ENCODE assay signal across 8 cellular contexts in genomic region chr2:164840930-164841718, GRCh38. TPM values are rescaled to one million over a fixed set of nuclear protein-coding genes. Genes with fewer than 3 reads are reported as not detected.
DNase-seq lines count a peak whose midpoint lies in the region; ATAC-seq and TF ChIP-seq lines count a peak whose summit lies in the region.

No MANE protein-coding gene starts in this region.

- peak overlapping the region; percentile 72 for H3K9ac ChIP-seq in OCI-LY3 (ENCODE audit: low read length)

- TF ChIP-seq CTCF in OCI-LY3 (IDR thresholded peaks at IDR 0.05; ENCODE audit: low read depth, low read length) (peak; percentile 46), astrocyte of the spinal cord (IDR thresholded peaks at IDR 0.05; ENCODE audit: low read depth, low read length) (peak; percentile 14), hepatocyte (IDR thresholded peaks at IDR 0.05; ENCODE audit: poor library complexity) (peak; percentile 30)

- H3K4me3 ChIP-seq in OCI-LY3 (ENCODE audit: low read length): peak overlapping the region; percentile 95
- peak overlapping the region; percentile 71 for H3K4me3 ChIP-seq in astrocyte of the spinal cord (ENCODE audit: low read depth, low read length)
- peak overlapping the region; percentile 89 for H3K4me3 ChIP-seq in hepatocyte

- H3K9me3 ChIP-seq in OCI-LY3 (ENCODE audit: insufficient read depth, low read length): no peaks in the 10 kb centered on the region
- no peaks in the 10 kb centered on the region for H3K9me3 ChIP-seq in hepatocyte (ENCODE audit: low read depth)

- H3K36me3 ChIP-seq in OCI-LY3 (replicated peaks; ENCODE audit: low read depth, low read length) (no peaks in the 10 kb centered on the region), hepatocyte (replicated peaks; ENCODE audit: insufficient read depth, low read depth) (no peaks in the 10 kb centered on the region)

- peak overlapping the region; percentile 19 for H3K27ac ChIP-seq in OCI-LY3 (ENCODE audit: low read length)
- peak overlapping the region; percentile 99 for H3K27ac ChIP-seq in hepatocyte

- H2AFZ ChIP-seq in OCI-LY3 (ENCODE audit: low read depth, low read length) (peak overlapping the region; percentile 62; the same call in 1 of the 2 replicates), hepatocyte (peak overlapping the region; percentile 87)

- H4K20me1 ChIP-seq in OCI-LY3 (ENCODE audit: insufficient read depth, low read length) (no peaks in the 10 kb centered on the region), hepatocyte (ENCODE audit: insufficient read depth, poor library complexity, severe bottlenecking) (peaks cover 3% of the 10 kb centered on the region)

- ATAC-seq in GM19463 (IDR thresholded peaks at IDR 0.05; ENCODE audit: unreplicated experiment) (peak; percentile 54), HG03520 (IDR thresholded peaks at IDR 0.05; ENCODE audit: unreplicated experiment) (peak; percentile 52)

- in situ Hi-C loops in astrocyte of the spinal cord (cut with HindIII; ENCODE audit: low sequenced_read_pairs): no loop called here

- H3K4me2 ChIP-seq in OCI-LY3 (ENCODE audit: low read length) (peak overlapping the region; percentile 98), hepatocyte (peak overlapping the region; percentile 86)

- no peaks in the 10 kb centered on the region for H3K27me3 ChIP-seq in OCI-LY3 (ENCODE audit: low read depth, low read length)
- no peaks in the 10 kb centered on the region for H3K27me3 ChIP-seq in hepatocyte

- DNase-seq in DMS53 treated with DMSO at 0.1 percent for 48 hours (lab: John Stamatoyannopoulos, UW; ENCODE audit: unreplicated experiment): peak; percentile 79
- peak; percentile 75 for DNase-seq in astrocyte of the spinal cord (ENCODE audit: low read depth, low spot score)
- DNase-seq in hepatocyte (ENCODE audit: low spot score): peak; percentile 93
- peak; percentile 20 for DNase-seq in putamen (ENCODE audit: low spot score)
- no peak for DNase-seq in NAMALWA (ENCODE audit: low spot score)

- no peaks in the 10 kb centered on the region for H3K9me2 ChIP-seq in hepatocyte (replicated peaks; ENCODE audit: insufficient read depth)

- H3K79me2 ChIP-seq in OCI-LY3 (ENCODE audit: low read length) (peaks cover 5% of the 10 kb centered on the region; the same call in 1 of the 2 replicates), hepatocyte (peaks cover 39% of the 10 kb centered on the region)

- H3K4me1 ChIP-seq in OCI-LY3 (ENCODE audit: low read length) (peaks cover 22% of the 10 kb centered on the region), hepatocyte (ENCODE audit: insufficient read depth) (peaks cover 17% of the 10 kb centered on the region)

- WGBS in hepatocyte (ENCODE audit: low lambda C conversion rate, missing lambda C conversion rate): under 1% methylated on average over 58 of the region's 90 CpGs

RNA-seq across cellular contexts. Expression of gene COBLL1, which starts 0.5 kb away (rescaled TPM):
- 146 TPM in 2 replicates for total RNA-seq in hepatocyte
- 87.3 and 108 TPM in 2 replicates for polyA plus RNA-seq in hepatocyte
